In the genomic region with DNA sequence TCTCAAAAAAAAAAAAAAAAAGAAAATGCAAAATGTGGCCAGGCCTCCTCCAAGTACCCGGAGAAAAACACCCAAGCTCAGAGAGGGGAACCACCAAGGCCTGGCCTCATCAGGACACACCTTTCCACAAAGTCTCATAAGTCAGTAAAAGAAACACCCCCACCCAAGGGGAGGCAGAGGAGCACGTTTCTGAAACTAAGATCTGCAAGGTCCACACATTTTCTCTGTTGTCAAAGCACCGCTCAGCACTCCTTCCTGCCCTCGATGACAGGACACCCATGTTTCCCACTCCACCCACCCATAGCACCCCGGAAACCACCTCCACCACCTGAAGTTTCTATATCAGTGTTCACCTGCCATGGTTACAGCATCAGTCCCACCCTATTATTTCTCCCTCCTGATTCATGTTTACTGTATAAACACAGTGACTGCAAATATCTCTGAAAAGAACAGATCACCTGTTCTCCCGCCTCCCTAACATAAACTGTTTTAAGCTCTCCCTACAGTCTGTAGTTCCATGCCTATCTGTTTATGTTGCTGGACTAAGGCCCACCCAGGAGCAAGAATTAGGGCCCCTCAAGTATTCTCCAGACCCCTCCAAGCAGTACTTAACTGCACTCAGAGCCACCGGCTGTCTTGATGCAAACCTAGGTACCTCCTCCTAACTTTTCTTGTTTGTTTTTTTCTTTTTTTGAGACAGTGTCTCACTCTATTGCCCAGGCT, we compare ENCODE assay signal across 8 cellular contexts. TPM values are rescaled to one million over a fixed set of nuclear protein-coding genes. Genes with fewer than 3 reads are reported as not detected.
DNase-seq lines count a peak whose midpoint lies in the region; ATAC-seq and TF ChIP-seq lines count a peak whose summit lies in the region.

No MANE protein-coding gene starts in this region.

- no peak for TF ChIP-seq CTCF in brain (conservative IDR thresholded peaks at IDR 0.05)

- H3K4me3 Mint-ChIP-seq in brain: peak overlapping the region; percentile 62 to 98 (median 94)

- ATAC-seq in GM18508 (IDR thresholded peaks at IDR 0.05; ENCODE audit: insufficient read depth, unreplicated experiment) (peak; percentile 56), HG02763 (IDR thresholded peaks at IDR 0.05; ENCODE audit: unreplicated experiment) (peak; percentile 52), right cardiac atrium (no peak)

- peaks cover 52% of the 10 kb centered on the region for H3K4me1 Mint-ChIP-seq in brain

- no peaks in the 10 kb centered on the region for H3K27me3 ChIP-seq in right cardiac atrium (ENCODE audit: control insufficient read depth, insufficient read depth)

- H3K36me3 Mint-ChIP-seq in brain: no peaks in the 10 kb centered on the region

- peaks cover 7% of the 10 kb centered on the region for H3K27me3 Mint-ChIP-seq in brain

- DNase-seq in T follicular helper cell (ENCODE audit: low read depth) (peak; percentile 81), GF-D8 (lab: John Stamatoyannopoulos, UW) (no peak), NCI-H2227 treated with DMSO at 0.1 percent for 48 hours (lab: John Stamatoyannopoulos, UW) (no peak), right cardiac atrium (no peak)
- peak; percentile 46 for DNase-seq in stimulated activated CD8-positive, alpha-beta memory T cell treated with anti-CD3 and anti-CD28 coated beads, Interleukin-15, amount 100 ng/mL, for 1 hour (ENCODE audit: low read depth)

- intact Hi-C loops in right cardiac atrium (cut with DNase I): no loop called here

- H3K27ac Mint-ChIP-seq in brain: peak overlapping the region in 2 of 5 experiments; percentile 43 to 45

- H3K4me1 ChIP-seq in right cardiac atrium (ENCODE audit: control insufficient read depth, insufficient read depth, low read length): peaks cover 3% of the 10 kb centered on the region

- no peaks in the 10 kb centered on the region for H3K9me3 ChIP-seq in right cardiac atrium (ENCODE audit: control insufficient read depth, low read length)

- 89% methylated on average over 7 of the region's 7 CpGs for WGBS in right cardiac atrium

- no peak overlapping the region for H3K27ac ChIP-seq in right cardiac atrium (ENCODE audit: low read length)

- peaks cover 0 to 2% (median 0%) of the 10 kb centered on the region in 5 experiments for H3K9me3 Mint-ChIP-seq in brain

- H3K4me3 ChIP-seq in right cardiac atrium (ENCODE audit: low read length): no peak overlapping the region

RNA-seq across cellular contexts. Expression of gene CORO7, which starts 2.0 kb away (rescaled TPM):
- polyA plus RNA-seq in brain (ENCODE audit: insufficient read depth, low read depth, low replicate concordance) (87.6 TPM), right cardiac atrium (9.0 TPM)
- total RNA-seq in right cardiac atrium: 10 to 100 TPM; 13.4 to 18.1 (median 16.9) TPM

RNA-seq across cellular contexts. Expression of gene DNAJA3, which starts 11.3 kb away (rescaled TPM):
- polyA plus RNA-seq in brain (ENCODE audit: insufficient read depth, low read depth, low replicate concordance): 43.8 TPM
- 10 to 100 TPM; 40.4 to 54.0 (median 49.8) TPM for total RNA-seq in right cardiac atrium
- 48.4 TPM for polyA plus RNA-seq in right cardiac atrium

RNA-seq across cellular contexts. Expression of gene VASN, which starts 42.7 kb away (rescaled TPM):
- polyA plus RNA-seq in brain (ENCODE audit: insufficient read depth, low read depth, low replicate concordance) (5.0 TPM), right cardiac atrium (10.7 TPM)
- total RNA-seq in right cardiac atrium: 10 to 100 TPM; 11.4 to 21.3 (median 13.6) TPM

Comparison
In these comparisons a context has a peak if more than half of its experiments do, and no peak if none do; other contexts are left out.
1. ATAC-seq: peak in GM18508 (single experiment) and HG02763 (single experiment); none in right cardiac atrium (0 of 2).
2. DNase-seq: peak in T follicular helper cell (single experiment) and stimulated activated CD8-positive, alpha-beta memory T cell treated with anti-CD3 and anti-CD28 coated beads, Interleukin-15, amount 100 ng/mL, for 1 hour (single experiment); none in GF-D8 (single experiment), NCI-H2227 treated with DMSO at 0.1 percent for 48 hours (single experiment) and right cardiac atrium (0 of 3).